In the genomic region with DNA sequence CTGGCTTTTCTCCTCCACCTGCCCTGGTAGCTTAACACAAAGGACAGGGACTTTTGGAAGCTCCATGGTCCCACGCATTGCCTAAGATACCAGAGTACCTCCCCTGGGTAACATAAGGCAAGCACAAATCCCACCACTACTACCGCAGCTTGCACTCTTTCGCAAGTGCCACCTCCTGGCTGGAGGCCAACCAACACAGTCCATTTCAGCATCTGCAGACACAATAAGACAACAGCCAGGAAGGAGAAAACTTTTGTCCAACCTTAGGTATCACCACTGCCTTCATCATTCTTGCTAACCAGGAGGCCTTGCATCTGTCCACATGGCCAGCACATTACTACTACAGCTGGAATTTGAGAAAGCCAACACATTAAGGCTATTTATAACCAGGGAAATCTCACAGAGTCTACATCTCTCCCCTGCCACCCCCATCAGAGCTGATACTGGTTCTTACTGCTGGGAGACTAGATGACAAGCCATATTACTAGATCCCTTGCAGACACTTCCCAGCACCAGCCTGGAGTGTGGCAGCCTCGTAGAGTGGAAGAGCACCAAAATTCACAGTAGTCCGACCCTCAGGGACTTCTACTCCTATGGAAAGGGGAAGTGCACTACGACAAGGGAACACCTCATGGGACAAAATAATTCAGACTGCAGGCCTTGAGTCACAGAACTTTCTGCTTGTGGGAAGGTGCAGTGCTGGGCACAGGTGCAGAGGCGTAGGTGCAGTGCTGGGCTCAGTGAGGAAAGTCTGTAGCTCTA, we compare ENCODE assay signal across 11 cellular contexts.
A peak's percentile ranks its signal among the peaks of the same experiment; 100 is the strongest.
DNase-seq lines count a peak whose midpoint lies in the region; ATAC-seq and TF ChIP-seq lines count a peak whose summit lies in the region.
"Had no signal": no experiment of that assay in that cellular context is flagged by ENCODE, and none has a peak within 500 bp of the region (broad histone marks: within the 10 kb centered on the region; RNA-seq: fewer than 3 reads in every experiment).

No MANE protein-coding gene starts in this region.

- ATAC-seq in HG02852 (IDR thresholded peaks at IDR 0.05; ENCODE audit: unreplicated experiment): no peak
- ATAC-seq in GM19397 (IDR thresholded peaks at IDR 0.05; ENCODE audit: unreplicated experiment): no peak

- TF ChIP-seq POLR2A in NB4 (IDR thresholded peaks at IDR 0.05; ENCODE audit: extremely low read depth, insufficient read length): no peak

- H3K4me3 ChIP-seq in NB4 (ENCODE audit: low read depth, low read length) (peak overlapping the region; percentile 62), cardiac fibroblast (replicated peaks in 1 of 2; ENCODE audit: low read depth in 2 of 2, low read length in 2 of 2) (no peak overlapping the region)
- H3K4me3 ChIP-seq: adrenal gland had no signal

- DNase-seq in NCI-H2171 treated with DMSO at 0.1 percent for 48 hours (lab: John Stamatoyannopoulos, UW) (peak; percentile 25), NCI-H2171 (lab: John Stamatoyannopoulos, UW) (no peak), NB4 (ENCODE audit: low read depth) (peak; percentile 96), cardiac fibroblast (ENCODE audit: low read depth in 2 of 2) (peak; percentile 39 to 58), non-pigmented ciliary epithelial cell (ENCODE audit: low read depth) (peak; percentile 20), NCI-H510A (lab: John Stamatoyannopoulos, UW) (no peak)
- DNase-seq: DMS153; effector CD8-positive, alpha-beta T cell had no signal

- TF ChIP-seq CTCF in NB4 (IDR thresholded peaks at IDR 0.05; ENCODE audit: low read depth, low read length) (peak; percentile 27), cardiac fibroblast (IDR thresholded peaks at IDR 0.05; ENCODE audit: low read depth, low read length) (no peak)

Comparison
In these comparisons a context has a peak if more than half of its experiments do, and no peak if none do; other contexts are left out.
1. DNase-seq: peak in NCI-H2171 treated with DMSO at 0.1 percent for 48 hours (single experiment), NB4 (single experiment), cardiac fibroblast (2 of 2) and non-pigmented ciliary epithelial cell (single experiment); none in NCI-H2171 (single experiment) and NCI-H510A (single experiment).